In the genomic region with DNA sequence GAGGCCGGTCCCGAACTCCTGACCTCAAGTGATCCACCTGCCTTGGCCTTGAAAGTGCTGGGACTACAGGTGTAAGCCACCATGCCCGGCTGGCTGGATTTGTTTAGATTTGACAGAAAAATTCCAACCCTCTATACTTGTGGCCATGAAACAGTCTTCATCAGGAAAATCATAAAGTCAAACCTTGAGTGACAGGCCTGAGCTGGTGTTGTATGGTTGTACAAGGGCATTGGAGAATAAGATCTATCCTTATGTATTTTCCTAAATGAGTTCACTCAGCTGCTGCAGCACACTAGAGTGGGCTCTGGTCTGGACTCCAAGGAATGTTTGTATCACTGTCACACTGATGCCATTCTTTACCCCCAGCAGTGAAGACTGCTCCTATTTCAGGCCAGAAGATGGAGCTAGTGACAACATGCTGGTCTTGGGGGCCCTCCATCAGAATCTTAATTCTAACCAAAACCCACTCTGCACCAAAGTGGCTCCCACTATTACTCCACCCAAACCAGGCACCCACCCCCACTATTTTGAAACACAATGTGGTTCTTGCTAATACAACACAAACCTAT, we compare ENCODE assay signal across 13 cellular contexts. TPM values are rescaled to one million over a fixed set of nuclear protein-coding genes. Genes with fewer than 3 reads are reported as not detected.
DNase-seq lines count a peak whose midpoint lies in the region; ATAC-seq and TF ChIP-seq lines count a peak whose summit lies in the region.
"Had no signal": no experiment of that assay in that cellular context is flagged by ENCODE, and none has a peak within 500 bp of the region (broad histone marks: within the 10 kb centered on the region; RNA-seq: fewer than 3 reads in every experiment).

No MANE protein-coding gene starts in this region.

- TF ChIP-seq CTCF in GM12865 (IDR thresholded peaks at IDR 0.05; ENCODE audit: insufficient read depth, low read depth, low read length, missing control alignments): peak; percentile 36
- TF ChIP-seq CTCF in OCI-LY1 (IDR thresholded peaks at IDR 0.05; ENCODE audit: low read length): peak; percentile 53
- peak; percentile 37 for TF ChIP-seq CTCF in epithelial cell of proximal tubule (conservative IDR thresholded peaks at IDR 0.05; ENCODE audit: low read depth, low read length)

- peak; percentile 12 for DNase-seq in ACHN
- no peak for DNase-seq in GM12865 (ENCODE audit: low read depth)
- no peak for DNase-seq in epithelial cell of proximal tubule (ENCODE audit: low read depth)
- no peak for DNase-seq in NCI-H187 (lab: John Stamatoyannopoulos, UW)
- DNase-seq in NCI-H510A treated with DMSO at 0.1 percent for 48 hours (lab: John Stamatoyannopoulos, UW): no peak
- DNase-seq in NCI-H2029 treated with DMSO at 0.1 percent for 48 hours (lab: John Stamatoyannopoulos, UW): no peak
- DNase-seq: activated B cell treated with CpG ODN at 0.5 μM for 24 hours, Calu3, heart right ventricle, MV-4-11 had no signal

- no peaks in the 10 kb centered on the region for H3K36me3 ChIP-seq in OCI-LY1 (ENCODE audit: insufficient read depth, low read length)
- H3K36me3 ChIP-seq: heart right ventricle, Peyer's patch had no signal

- H3K9ac ChIP-seq in OCI-LY1 (ENCODE audit: low read length): no peak overlapping the region

- in situ Hi-C loops in ACHN (cut with HindIII; ENCODE audit: low pct_ligation_motif_present, low pct_unique_long_range_greater_than_20kb, low sequenced_read_pairs): no loop called here

- no peak overlapping the region for H3K27ac ChIP-seq in OCI-LY1 (ENCODE audit: low read depth, low read length, poor library complexity, severe bottlenecking)
- H3K27ac ChIP-seq: heart right ventricle, Peyer's patch had no signal

- H3K4me3 ChIP-seq in GM12865 (ENCODE audit: low read depth, low read length): no peak overlapping the region
- H3K4me3 ChIP-seq in OCI-LY1 (ENCODE audit: low read depth, low read length, poor library complexity, severe bottlenecking): no peak overlapping the region
- H3K4me3 ChIP-seq in epithelial cell of proximal tubule (ENCODE audit: low read depth, low read length): no peak overlapping the region
- H3K4me3 ChIP-seq: heart right ventricle, Peyer's patch had no signal

- H3K4me2 ChIP-seq in OCI-LY1 (ENCODE audit: low read length): no peak overlapping the region

- H3K4me1 ChIP-seq in OCI-LY1 (ENCODE audit: insufficient read depth, low read length, severe bottlenecking): no peaks in the 10 kb centered on the region
- H3K4me1 ChIP-seq: Peyer's patch had no signal

- no peaks in the 10 kb centered on the region for H3K79me2 ChIP-seq in OCI-LY1 (ENCODE audit: insufficient read depth, low read length)

- H3K27me3 ChIP-seq in OCI-LY1 (ENCODE audit: insufficient read depth, low read length): no peaks in the 10 kb centered on the region
- H3K27me3 ChIP-seq: Peyer's patch had no signal

- H3F3A ChIP-seq in OCI-LY1 (ENCODE audit: insufficient read depth, low read length): no peaks in the 10 kb centered on the region

- no peaks in the 10 kb centered on the region for H3K9me2 ChIP-seq in OCI-LY1 (ENCODE audit: low read depth, low read length)

- no peak overlapping the region for H2AFZ ChIP-seq in OCI-LY1 (ENCODE audit: low read length)

- no peak for ATAC-seq in HG03442 (IDR thresholded peaks at IDR 0.05; ENCODE audit: unreplicated experiment)
- ATAC-seq: heart right ventricle had no signal

- no peaks in the 10 kb centered on the region for H4K20me1 ChIP-seq in OCI-LY1 (ENCODE audit: insufficient read depth, low read length)

- no peaks in the 10 kb centered on the region for H3K9me3 ChIP-seq in OCI-LY1 (ENCODE audit: low read length)
- H3K9me3 ChIP-seq: heart right ventricle, Peyer's patch had no signal

RNA-seq across cellular contexts. Expression of a gene that starts 27.4 kb away (rescaled TPM):
- total RNA-seq in epithelial cell of proximal tubule: 11.6 and 18.5 TPM in 2 replicates

RNA-seq across cellular contexts. Expression of a gene that starts 33.7 kb away (rescaled TPM):
- total RNA-seq in epithelial cell of proximal tubule: 99.7 and 105 TPM in 2 replicates
